8 cellular contexts compared by ENCODE assay signal in genomic region chr17:21125862-21126261, GRCh38.
DNase-seq lines count a peak whose midpoint lies in the region; ATAC-seq lines count a peak whose summit lies in the region.

No MANE protein-coding gene starts in this region.

- no peaks in the 10 kb centered on the region for H3K9me3 Mint-ChIP-seq in stimulated activated naive CD8-positive, alpha-beta T cell treated with anti-CD3 and anti-CD28 coated beads, Interleukin-15, Interleukin-2, amounts not matched to agents 100 ng/mL and 50 ng/mL, for 24 hours

- peak; percentile 18 to 35 for DNase-seq in activated CD8-positive, alpha-beta memory T cell treated with anti-CD3 and anti-CD28 coated beads for 1 hour (ENCODE audit: extremely low read depth in 1 of 2, low read depth in 1 of 2)
- no peak for DNase-seq in activated CD8-positive, alpha-beta memory T cell treated with anti-CD3 and anti-CD28 coated beads, Interleukin-2, amount 50 U/mL, for 48 hours
- DNase-seq in activated CD4-positive, alpha-beta T cell treated with anti-CD3 and anti-CD28 coated beads, Interleukin-2, amount 50 U/mL, for 48 hours = peak; percentile 27 to 52
- DNase-seq in NCI-H2029 treated with DMSO at 0.1 percent for 48 hours (lab: John Stamatoyannopoulos, UW) = no peak

- ATAC-seq in GM21515 (IDR thresholded peaks at IDR 0.05; ENCODE audit: unreplicated experiment) (no peak), GM18858 (IDR thresholded peaks at IDR 0.05; ENCODE audit: unreplicated experiment) (no peak)

- peak overlapping the region; percentile 86 for H3K4me3 ChIP-seq in iPS-11a (ENCODE audit: low read depth, low read length)

- H3K27me3 Mint-ChIP-seq in stimulated activated naive CD8-positive, alpha-beta T cell treated with anti-CD3 and anti-CD28 coated beads, Interleukin-15, Interleukin-2, amounts not matched to agents 100 ng/mL and 50 ng/mL, for 24 hours = no peaks in the 10 kb centered on the region

- H3K4me3 Mint-ChIP-seq in stimulated activated naive CD8-positive, alpha-beta T cell treated with anti-CD3 and anti-CD28 coated beads, Interleukin-15, Interleukin-2, amounts not matched to agents 100 ng/mL and 50 ng/mL, for 24 hours = peak overlapping the region; percentile 87

- peaks cover 4% of the 10 kb centered on the region for H3K36me3 Mint-ChIP-seq in stimulated activated naive CD8-positive, alpha-beta T cell treated with anti-CD3 and anti-CD28 coated beads, Interleukin-15, Interleukin-2, amounts not matched to agents 100 ng/mL and 50 ng/mL, for 24 hours (ENCODE audit: low read depth)

- H3K4me1 Mint-ChIP-seq in stimulated activated naive CD8-positive, alpha-beta T cell treated with anti-CD3 and anti-CD28 coated beads, Interleukin-15, Interleukin-2, amounts not matched to agents 100 ng/mL and 50 ng/mL, for 24 hours (ENCODE audit: low read depth) = peaks cover 32% of the 10 kb centered on the region

- peak overlapping the region; percentile 93 for H3K27ac Mint-ChIP-seq in stimulated activated naive CD8-positive, alpha-beta T cell treated with anti-CD3 and anti-CD28 coated beads, Interleukin-15, Interleukin-2, amounts not matched to agents 100 ng/mL and 50 ng/mL, for 24 hours

Comparison
In these comparisons a context has a peak if more than half of its experiments do, and no peak if none do; other contexts are left out.
1. DNase-seq: peak in activated CD8-positive, alpha-beta memory T cell treated with anti-CD3 and anti-CD28 coated beads for 1 hour (2 of 2) and activated CD4-positive, alpha-beta T cell treated with anti-CD3 and anti-CD28 coated beads, Interleukin-2, amount 50 U/mL, for 48 hours (2 of 2); none in activated CD8-positive, alpha-beta memory T cell treated with anti-CD3 and anti-CD28 coated beads, Interleukin-2, amount 50 U/mL, for 48 hours (single experiment) and NCI-H2029 treated with DMSO at 0.1 percent for 48 hours (single experiment).